ENCODE assay signal across 1 cellular context in genomic region chr12:103697912-103698751, GRCh38.
TF ChIP-seq lines count a peak whose summit lies in the region.

No MANE protein-coding gene starts in this region.

TF ChIP-seq in A549, 52 proteins besides CTCF, POLR2A, EP300 and RAD21 (continued from another document):
- TF ChIP-seq REST (IDR thresholded peaks at IDR 0.05) (no peak), CHD4 (IDR thresholded peaks at IDR 0.05; ENCODE audit: borderline replicate concordance) (no peak), RARB (CRISPR knock-in tag; IDR thresholded peaks at IDR 0.05) (no peak), HOXB13 (CRISPR knock-in tag; IDR thresholded peaks at IDR 0.05; ENCODE audit: low read depth) (no peak), NPAS2 (CRISPR knock-in tag; IDR thresholded peaks at IDR 0.05; ENCODE audit: borderline replicate concordance) (no peak)
